ENCODE assay signal across 14 cellular contexts in genomic region chr20:37711987-37712961, GRCh38. TPM values are rescaled to one million over a fixed set of nuclear protein-coding genes. Genes with fewer than 3 reads are reported as not detected.
DNase-seq lines count a peak whose midpoint lies in the region; ATAC-seq and TF ChIP-seq lines count a peak whose summit lies in the region.
"Had no signal": no experiment of that assay in that cellular context is flagged by ENCODE, and none has a peak within 500 bp of the region (broad histone marks: within the 10 kb centered on the region; RNA-seq: fewer than 3 reads in every experiment).

No MANE protein-coding gene starts in this region.

- DNase-seq in Caco-2, result no peak
- peak; percentile 75 for DNase-seq in NCI-H524 treated with DMSO at 0.1 percent for 48 hours (lab: John Stamatoyannopoulos, UW)
- DNase-seq in globus pallidus (ENCODE audit: low spot score), result peak; percentile 54
- no peak for DNase-seq in mucosa of descending colon
- no peak for DNase-seq in cortex of kidney (lab: John Stamatoyannopoulos, UW)
- DNase-seq: activated CD8-positive, alpha-beta memory T cell treated with anti-CD3 and anti-CD28 coated beads, Interleukin-2, amount 50 U/mL, for 48 hours; EL; foreskin keratinocyte; NCI-H2081 treated with DMSO at 0.1 percent for 48 hours had no signal

- H3K27me3 Mint-ChIP-seq in Caco-2 (ENCODE audit: insufficient read depth, unreplicated experiment), result no peaks in the 10 kb centered on the region

- no peaks in the 10 kb centered on the region for H3K9me3 ChIP-seq in Caco-2
- H3K9me3 ChIP-seq in mucosa of descending colon, result no peaks in the 10 kb centered on the region

- no peak overlapping the region for H3K4me3 Mint-ChIP-seq in Caco-2 (ENCODE audit: unreplicated experiment)

- H3K4me1 Mint-ChIP-seq in Caco-2 (ENCODE audit: low read depth, unreplicated experiment), result peaks cover 37% of the 10 kb centered on the region

- no peak for TF ChIP-seq CTCF in Caco-2 (IDR thresholded peaks at IDR 0.05; ENCODE audit: insufficient read depth in 1 of 2, low read depth in 1 of 2, low read length in 1 of 2, severe bottlenecking in 1 of 2, unreplicated experiment in 1 of 2)
- TF ChIP-seq CTCF in mucosa of descending colon (IDR thresholded peaks at IDR 0.05), result no peak

- ATAC-seq in mucosa of descending colon (peak; percentile 11), GM18870 (IDR thresholded peaks at IDR 0.05; ENCODE audit: unreplicated experiment) (no peak), HG03469 (IDR thresholded peaks at IDR 0.05; ENCODE audit: unreplicated experiment) (no peak), GM21723 (IDR thresholded peaks at IDR 0.05; ENCODE audit: unreplicated experiment) (no peak)
- ATAC-seq: foreskin keratinocyte, HCT116 had no signal

- intact Hi-C loops in Caco-2 (cut with micrococcal nuclease; ENCODE audit: unreplicated experiment), result loop anchor here (1.0 kb wide), 4 partner anchors 10 to 46 kb away; partner anchors contain the start of gene CTNNBL1
- intact Hi-C loops in mucosa of descending colon (cut with DNase I, micrococcal nuclease), result no loop called here

- H3K4me1 ChIP-seq in Caco-2 (peaks cover 43% of the 10 kb centered on the region), mucosa of descending colon (ENCODE audit: low read depth) (peaks cover 13% of the 10 kb centered on the region)
- H3K4me1 ChIP-seq: foreskin keratinocyte had no signal

- POLR2A ChIA-PET in Caco-2 (lab: Charles Lee), result interaction anchor here (0.7 kb wide), 1 partner anchor 10 kb away, joined by 3 read pairs; no protein-coding TSS in a partner anchor

- H3K27ac Mint-ChIP-seq in Caco-2 (ENCODE audit: unreplicated experiment), result peak overlapping the region; percentile 69

- H3K4me3 ChIP-seq in Caco-2 (ENCODE audit: low read depth, low read length) (no peak overlapping the region), mucosa of descending colon (no peak overlapping the region)
- H3K4me3 ChIP-seq: coronary artery had no signal

- peaks cover 17% of the 10 kb centered on the region for H3K36me3 Mint-ChIP-seq in Caco-2 (ENCODE audit: insufficient read depth, unreplicated experiment)

- CTCF ChIA-PET in Caco-2 (lab: Charles Lee), result interaction anchor here (0.5 to 0.9 kb wide), 2 partner anchors 43 to 280 kb away, joined by 3 to 4 read pairs; no protein-coding TSS in a partner anchor

- no peaks in the 10 kb centered on the region for H3K36me3 ChIP-seq in Caco-2 (ENCODE audit: control insufficient read depth, insufficient read depth, low read length)
- no peaks in the 10 kb centered on the region for H3K36me3 ChIP-seq in mucosa of descending colon (ENCODE audit: low read depth)

- no peaks in the 10 kb centered on the region for H3K27me3 ChIP-seq in Caco-2 (replicated peaks; ENCODE audit: control insufficient read depth, insufficient read depth, low read length)
- H3K27me3 ChIP-seq: foreskin keratinocyte had no signal

- BruUV-seq in Caco-2 (replicated peaks; lab: Mats Ljungman, UMichigan), result no TSS peak

- H3K9me3 Mint-ChIP-seq in Caco-2 (ENCODE audit: unreplicated experiment), result no peaks in the 10 kb centered on the region

RNA-seq across cellular contexts. Expression of gene CTNNBL1, which starts 18.4 kb away (rescaled TPM):
- total RNA-seq in Caco-2 (2022) (203 and 204 TPM in 2 replicates), mucosa of descending colon (10 to 100 TPM; 31.0 to 64.8 (median 37.8) TPM)

Comparison
In these comparisons a context has a peak if more than half of its experiments do, and no peak if none do; other contexts are left out.
1. DNase-seq: peak in NCI-H524 treated with DMSO at 0.1 percent for 48 hours (single experiment) and globus pallidus (single experiment); none in Caco-2 (0 of 2), mucosa of descending colon (0 of 3) and cortex of kidney (single experiment).